8 cellular contexts compared by ENCODE assay signal in genomic region chr4:10018818-10019438, GRCh38. TPM values are rescaled to one million over a fixed set of nuclear protein-coding genes. Genes with fewer than 3 reads are reported as not detected.
A peak's percentile ranks its signal among the peaks of the same experiment; 100 is the strongest.
DNase-seq lines count a peak whose midpoint lies in the region; ATAC-seq and TF ChIP-seq lines count a peak whose summit lies in the region.

No MANE protein-coding gene starts in this region.

- H3K9ac ChIP-seq in Karpas-422 (ENCODE audit: low read length) = peak overlapping the region; percentile 70

- H3K4me3 ChIP-seq in DOHH2 (ENCODE audit: low read length) (peak overlapping the region; percentile 70), Karpas-422 (ENCODE audit: low read length) (peak overlapping the region; percentile 60)

- peak; percentile 100 for TF ChIP-seq CTCF in DOHH2 (IDR thresholded peaks at IDR 0.05; ENCODE audit: low read depth, low read length, poor library complexity, severe bottlenecking)

- no peaks in the 10 kb centered on the region for H3K36me3 ChIP-seq in DOHH2 (ENCODE audit: control insufficient read depth, low read length)
- H3K36me3 ChIP-seq in Karpas-422 (ENCODE audit: insufficient read depth, low read length) = no peaks in the 10 kb centered on the region

- H3F3A ChIP-seq in DOHH2 (ENCODE audit: control insufficient read depth, insufficient read depth) = no peaks in the 10 kb centered on the region

- peak overlapping the region; percentile 90 for H2AFZ ChIP-seq in Karpas-422 (ENCODE audit: low read length)

- H3K4me2 ChIP-seq in DOHH2 (ENCODE audit: low read length) (peak overlapping the region; percentile 59), Karpas-422 (ENCODE audit: low read depth, low read length, poor library complexity, severe bottlenecking) (peak overlapping the region; percentile 65)

- peak overlapping the region; percentile 45; the same call in 1 of the 2 replicates for H3K27ac ChIP-seq in DOHH2 (ENCODE audit: low read depth, low read length)
- H3K27ac ChIP-seq in Karpas-422 (ENCODE audit: low read length) = no peak overlapping the region

- H3K27me3 ChIP-seq in DOHH2 (ENCODE audit: control insufficient read depth, low read length) = no peaks in the 10 kb centered on the region; the same call in 1 of the 2 replicates
- H3K27me3 ChIP-seq in Karpas-422 (ENCODE audit: low read length) = no peaks in the 10 kb centered on the region

- H3K9me3 ChIP-seq in DOHH2 (ENCODE audit: control insufficient read depth, insufficient read depth, low read length) (no peaks in the 10 kb centered on the region), Karpas-422 (ENCODE audit: low read length) (no peaks in the 10 kb centered on the region)

- H3K9me2 ChIP-seq in DOHH2 (replicated peaks; ENCODE audit: control insufficient read depth, low read length) = no peaks in the 10 kb centered on the region
- H3K9me2 ChIP-seq in Karpas-422 (replicated peaks; ENCODE audit: insufficient read depth, low read length) = no peaks in the 10 kb centered on the region

- H3K4me1 ChIP-seq in DOHH2 (ENCODE audit: control insufficient read depth, low read length) = peaks cover 45% of the 10 kb centered on the region
- H3K4me1 ChIP-seq in Karpas-422 (ENCODE audit: low read length) = peaks cover 24% of the 10 kb centered on the region

- DNase-seq in Karpas-422 (peak; percentile 97), SIG-M5 treated with dmso at 0.1 percent for 504 hours (lab: John Stamatoyannopoulos, UW; ENCODE audit: unreplicated experiment) (peak; percentile 89), globus pallidus (ENCODE audit: low spot score) (peak; percentile 88), nucleus accumbens (lab: John Stamatoyannopoulos, UW) (peak; percentile 44 to 95 (median 85)), superior temporal gyrus (ENCODE audit: extremely low spot score) (peak; percentile 89)
- peak; percentile 94 for DNase-seq in activated naive CD4-positive, alpha-beta T cell treated with anti-CD3 and anti-CD28 coated beads, Interleukin-2, amount 50 U/mL, for 16 hours

- peak; percentile 98 for ATAC-seq in GM21717 (IDR thresholded peaks at IDR 0.05; ENCODE audit: unreplicated experiment)

- H3K79me2 ChIP-seq in DOHH2 (ENCODE audit: control insufficient read depth, low read length) (no peaks in the 10 kb centered on the region), Karpas-422 (ENCODE audit: low read length) (no peaks in the 10 kb centered on the region)

- H4K20me1 ChIP-seq in DOHH2 (ENCODE audit: control insufficient read depth, insufficient read depth, low read depth, low read length) (no peaks in the 10 kb centered on the region), Karpas-422 (ENCODE audit: insufficient read depth, low read depth, low read length) (no peaks in the 10 kb centered on the region)

RNA-seq across cellular contexts. Expression of gene SLC2A9, which starts 2.4 kb away (rescaled TPM):
- total RNA-seq in Karpas-422 (2014; rRNA removed; shearing (Covaris generic); ENCODE audit: low replicate concordance) = 0.71 and 0.72 TPM in 2 replicates
